9 cellular contexts compared by ENCODE assay signal in genomic region chr19:10820173-10820572, GRCh38. TPM values are rescaled to one million over a fixed set of nuclear protein-coding genes. Genes with fewer than 3 reads are reported as not detected.
DNase-seq lines count a peak whose midpoint lies in the region; ATAC-seq and TF ChIP-seq lines count a peak whose summit lies in the region.
"Had no signal": no experiment of that assay in that cellular context is flagged by ENCODE, and none has a peak within 500 bp of the region (broad histone marks: within the 10 kb centered on the region; RNA-seq: fewer than 3 reads in every experiment).

No MANE protein-coding gene starts in this region.

- no peak overlapping the region for H3K4ac ChIP-seq in mesenchymal stem cell (ENCODE audit: low read depth in 1 of 2, low read length in 2 of 2)

- no peaks in the 10 kb centered on the region for H3K4me1 ChIP-seq in CD4-positive, alpha-beta memory T cell (ENCODE audit: insufficient read depth, low read length)
- H3K4me1 ChIP-seq in mesenchymal stem cell (ENCODE audit: control insufficient read depth, insufficient read depth, low read depth, low read length) (peaks cover 15% of the 10 kb centered on the region), Karpas-422 (ENCODE audit: low read length) (no peaks in the 10 kb centered on the region), sigmoid colon (peaks cover 0 to 22% (median 13%) of the 10 kb centered on the region in 4 donors), tibial nerve (peaks cover 0 to 31% (median 0%) of the 10 kb centered on the region in 4 donors)

- H3K18ac ChIP-seq in mesenchymal stem cell (ENCODE audit: low read depth in 1 of 2, low read length in 2 of 2) = no peak overlapping the region

- H3K9ac ChIP-seq in mesenchymal stem cell (ENCODE audit: low read length) (peak overlapping the region; percentile 38), Karpas-422 (ENCODE audit: low read length) (no peak overlapping the region)

- no peaks in the 10 kb centered on the region for H3K27me3 Mint-ChIP-seq in CD4-positive, alpha-beta memory T cell
- no peaks in the 10 kb centered on the region for H3K27me3 Mint-ChIP-seq in activated naive CD8-positive, alpha-beta T cell treated with anti-CD3 and anti-CD28 coated beads, Interleukin-2, amount 50 U/mL, for 24 hours

- WGBS in mesenchymal stem cell = 92% methylated on average over 7 of the region's 7 CpGs
- WGBS in sigmoid colon, 2 donors = 92 to 94% methylated on average over 7 of the region's 7 CpGs
- 82 to 83% methylated on average over 7 of the region's 7 CpGs for WGBS in tibial nerve, 2 donors

- POLR2A ChIA-PET in CD4-positive, alpha-beta memory T cell (lab: Charles Lee; ENCODE audit: partially characterized antibody) = interaction anchor here (1.5 kb wide), 1 partner anchor 16 kb away, joined by 6 read pairs; the partner anchor contains the start of gene TMED1

- H2AFZ ChIP-seq in mesenchymal stem cell (ENCODE audit: low read depth, low read length) (no peak overlapping the region), Karpas-422 (ENCODE audit: low read length) (no peak overlapping the region)

- CTCF ChIA-PET in CD4-positive, alpha-beta memory T cell (lab: Charles Lee; ENCODE audit: partially characterized antibody) = interaction anchor here (1.1 to 4.5 kb wide), 4 partner anchors 16 to 103 kb away, joined by 5 to 29 read pairs (median 8); partner anchors contain the start of genes DNM2 and TMED1

- H2BK12ac ChIP-seq in mesenchymal stem cell (ENCODE audit: low read length in 2 of 2) = no peak overlapping the region

- no peak overlapping the region for H2BK15ac ChIP-seq in mesenchymal stem cell (ENCODE audit: low read depth, poor library complexity, severe bottlenecking)

- H3K27ac ChIP-seq in CD4-positive, alpha-beta memory T cell (ENCODE audit: low read depth, low read length) = no peak overlapping the region
- H3K27ac ChIP-seq in mesenchymal stem cell (ENCODE audit: low read length, poor library complexity, severe bottlenecking) (no peak overlapping the region), Karpas-422 (ENCODE audit: low read length) (no peak overlapping the region), sigmoid colon (no peak overlapping the region), tibial nerve (no peak overlapping the region)

- no peak overlapping the region for H2BK5ac ChIP-seq in mesenchymal stem cell (ENCODE audit: low read depth, low read length, poor library complexity, severe bottlenecking)

- H3K9me2 ChIP-seq in Karpas-422 (replicated peaks; ENCODE audit: insufficient read depth, low read length) = no peaks in the 10 kb centered on the region

- H4K8ac ChIP-seq in mesenchymal stem cell (ENCODE audit: low read length) = no peak overlapping the region

- H4K20me1 ChIP-seq in Karpas-422 (ENCODE audit: insufficient read depth, low read depth, low read length) = no peaks in the 10 kb centered on the region

- no peak overlapping the region for H3K14ac ChIP-seq in mesenchymal stem cell (ENCODE audit: low read length in 2 of 2)

- DNase-seq in CD4-positive, alpha-beta memory T cell = no peak
- DNase-seq in HFF-Myc (ENCODE audit: extremely low read depth, low read depth) (no peak), mesenchymal stem cell (no peak), superior temporal gyrus (ENCODE audit: extremely low spot score) (no peak), Karpas-422 (no peak), sigmoid colon (no peak), tibial nerve (ENCODE audit: low spot score in 2 of 2) (no peak)
- no peak for DNase-seq in activated naive CD8-positive, alpha-beta T cell treated with anti-CD3 and anti-CD28 coated beads, Interleukin-2, amount 50 U/mL, for 24 hours
- DNase-seq: GF-D8 had no signal

- no peak overlapping the region for H3K4me3 Mint-ChIP-seq in CD4-positive, alpha-beta memory T cell
- H3K4me3 Mint-ChIP-seq in activated naive CD8-positive, alpha-beta T cell treated with anti-CD3 and anti-CD28 coated beads, Interleukin-2, amount 50 U/mL, for 24 hours = no peak overlapping the region

- peaks cover 0 to 3% (median 3%) of the 10 kb centered on the region in 4 donors for H3K4me1 Mint-ChIP-seq in CD4-positive, alpha-beta memory T cell
- H3K4me1 Mint-ChIP-seq in activated naive CD8-positive, alpha-beta T cell treated with anti-CD3 and anti-CD28 coated beads, Interleukin-2, amount 50 U/mL, for 24 hours = peaks cover 6% of the 10 kb centered on the region

- intact Hi-C loops in CD4-positive, alpha-beta memory T cell (cut with micrococcal nuclease) = no loop called here
- intact Hi-C loops in sigmoid colon (cut with DNase I) = no loop called here

- H2BK120ac ChIP-seq in mesenchymal stem cell (ENCODE audit: low read depth, low read length) = no peak overlapping the region

- H3K79me1 ChIP-seq in mesenchymal stem cell (replicated peaks; ENCODE audit: low read length, poor library complexity, severe bottlenecking) = peaks cover 27% of the 10 kb centered on the region

- H3K4me2 ChIP-seq in mesenchymal stem cell (ENCODE audit: low read length, poor library complexity, severe bottlenecking) (no peak overlapping the region), Karpas-422 (ENCODE audit: low read depth, low read length, poor library complexity, severe bottlenecking) (no peak overlapping the region)

- H4K91ac ChIP-seq in mesenchymal stem cell (ENCODE audit: low read length) = peak overlapping the region; percentile 14

- H3K9me3 ChIP-seq in CD4-positive, alpha-beta memory T cell (ENCODE audit: control insufficient read depth in 1 of 2, low read length in 2 of 2) = no peaks in the 10 kb centered on the region
- H3K9me3 ChIP-seq in mesenchymal stem cell (ENCODE audit: control insufficient read depth, low read length) (no peaks in the 10 kb centered on the region), Karpas-422 (ENCODE audit: low read length) (no peaks in the 10 kb centered on the region), sigmoid colon (no peaks in the 10 kb centered on the region), tibial nerve (no peaks in the 10 kb centered on the region)

- H3K27ac Mint-ChIP-seq in CD4-positive, alpha-beta memory T cell = peak overlapping the region; percentile 29 to 97 (median 78)
- H3K27ac Mint-ChIP-seq in activated naive CD8-positive, alpha-beta T cell treated with anti-CD3 and anti-CD28 coated beads, Interleukin-2, amount 50 U/mL, for 24 hours = peak overlapping the region; percentile 14

- no peaks in the 10 kb centered on the region for H3K79me2 ChIP-seq in Karpas-422 (ENCODE audit: low read length)

- TF ChIP-seq EP300 in sigmoid colon (IDR thresholded peaks at IDR 0.05) = no peak
- TF ChIP-seq EP300 in tibial nerve (IDR thresholded peaks at IDR 0.05) = no peak

- TF ChIP-seq POLR2A in sigmoid colon (IDR thresholded peaks at IDR 0.05) (no peak), tibial nerve (IDR thresholded peaks at IDR 0.05) (no peak)

- H3K9me3 Mint-ChIP-seq in CD4-positive, alpha-beta memory T cell = no peaks in the 10 kb centered on the region
- no peaks in the 10 kb centered on the region for H3K9me3 Mint-ChIP-seq in activated naive CD8-positive, alpha-beta T cell treated with anti-CD3 and anti-CD28 coated beads, Interleukin-2, amount 50 U/mL, for 24 hours

- H2AK5ac ChIP-seq in mesenchymal stem cell (ENCODE audit: low read length, severe bottlenecking) = no peak overlapping the region

- H3K36me3 ChIP-seq in CD4-positive, alpha-beta memory T cell (ENCODE audit: insufficient read depth, low read length) = peaks cover 47% of the 10 kb centered on the region
- H3K36me3 ChIP-seq in mesenchymal stem cell (ENCODE audit: control insufficient read depth in 1 of 2, insufficient read depth in 2 of 2, low read depth in 1 of 2, low read length in 2 of 2) (peaks cover 48 to 90% of the 10 kb centered on the region in 2 experiments), Karpas-422 (ENCODE audit: insufficient read depth, low read length) (peaks cover 4% of the 10 kb centered on the region; the same call in 1 of the 2 replicates), sigmoid colon (peaks cover 30 to 69% (median 39%) of the 10 kb centered on the region in 4 donors), tibial nerve (peaks cover 0 to 96% (median 20%) of the 10 kb centered on the region in 3 donors)

- ATAC-seq in activated naive CD8-positive, alpha-beta T cell treated with anti-CD3 and anti-CD28 coated beads, Interleukin-2, amount 50 U/mL, for 24 hours = no peak

- H3K4me3 ChIP-seq in CD4-positive, alpha-beta memory T cell (ENCODE audit: low read length in 2 of 2) = no peak overlapping the region
- H3K4me3 ChIP-seq in HFF-Myc (replicated peaks; ENCODE audit: low read depth, low read length) (no peak overlapping the region), mesenchymal stem cell (ENCODE audit: insufficient read depth in 1 of 2, low read depth in 1 of 2, low read length in 2 of 2) (no peak overlapping the region), Karpas-422 (ENCODE audit: low read length) (no peak overlapping the region), sigmoid colon (no peak overlapping the region), tibial nerve (no peak overlapping the region)

- H3K23ac ChIP-seq in mesenchymal stem cell (ENCODE audit: low read length in 2 of 2) = no peak overlapping the region

- TF ChIP-seq CTCF in HFF-Myc (IDR thresholded peaks at IDR 0.05; ENCODE audit: low read depth, low read length, missing control alignments) (peak; percentile 29), sigmoid colon (IDR thresholded peaks at IDR 0.05) (no peak), tibial nerve (IDR thresholded peaks at IDR 0.05) (no peak)

- H3K27me3 ChIP-seq in CD4-positive, alpha-beta memory T cell (ENCODE audit: insufficient read depth, low read length) = no peaks in the 10 kb centered on the region
- no peaks in the 10 kb centered on the region for H3K27me3 ChIP-seq in mesenchymal stem cell (ENCODE audit: control insufficient read depth in 1 of 2, insufficient read depth in 1 of 2, low read length in 2 of 2)
- H3K27me3 ChIP-seq in Karpas-422 (ENCODE audit: low read length) = no peaks in the 10 kb centered on the region
- no peaks in the 10 kb centered on the region for H3K27me3 ChIP-seq in sigmoid colon
- no peaks in the 10 kb centered on the region for H3K27me3 ChIP-seq in tibial nerve

- peaks cover 29 to 45% of the 10 kb centered on the region in 2 donors for H3K36me3 Mint-ChIP-seq in CD4-positive, alpha-beta memory T cell
- peaks cover 24% of the 10 kb centered on the region for H3K36me3 Mint-ChIP-seq in activated naive CD8-positive, alpha-beta T cell treated with anti-CD3 and anti-CD28 coated beads, Interleukin-2, amount 50 U/mL, for 24 hours (ENCODE audit: low read depth)

RNA-seq across cellular contexts. Expression of gene TMED1, which starts 15.8 kb away (rescaled TPM):
- total RNA-seq in CD4-positive, alpha-beta memory T cell = 10 to 100 TPM in 1 of 2 experiments, 1 to 10 TPM in 1; 9.0 to 10.9 TPM
- polyA plus RNA-seq in CD4-positive, alpha-beta memory T cell = 10 to 100 TPM; 24.7 to 24.9 TPM
- 28.5 TPM for polyA plus RNA-seq in mesenchymal stem cell (2013, experiment 1 of 2)
- polyA plus RNA-seq in mesenchymal stem cell (2013, experiment 2 of 2) = 29.7 TPM
- 10.2 and 24.4 TPM in 2 replicates for total RNA-seq in Karpas-422 (2014; rRNA removed; shearing (Covaris generic); ENCODE audit: low replicate concordance)
- total RNA-seq in sigmoid colon = 10 to 100 TPM; 14.1 to 35.3 (median 28.9) TPM
- polyA plus RNA-seq in sigmoid colon = 10 to 100 TPM; 10.8 to 21.8 (median 15.3) TPM
- total RNA-seq in tibial nerve = 10 to 100 TPM; 18.0 to 33.7 (median 29.7) TPM

RNA-seq across cellular contexts. Expression of gene C19orf38, which starts 28.0 kb away (rescaled TPM):
- under 1 TPM; 0.36 to 0.49 TPM for total RNA-seq in CD4-positive, alpha-beta memory T cell
- polyA plus RNA-seq in CD4-positive, alpha-beta memory T cell = under 1 TPM in 1 of 2 donors, not detected in 1; 0.21 TPM
- polyA plus RNA-seq in mesenchymal stem cell (2013, experiment 1 of 2) = not detected
- not detected for polyA plus RNA-seq in mesenchymal stem cell (2013, experiment 2 of 2)
- total RNA-seq in Karpas-422 (2014; rRNA removed; shearing (Covaris generic); ENCODE audit: low replicate concordance) = 6.1 and 12.9 TPM in 2 replicates
- total RNA-seq in sigmoid colon (1 to 10 TPM in 2 of 4 donors, under 1 TPM in 1, not detected in 1; 0.99 to 2.1 (median 2.0) TPM), tibial nerve (1 to 10 TPM in 2 of 4 donors, under 1 TPM in 2; 0.42 to 4.5 (median 2.4) TPM)
- 1 to 10 TPM in 2 of 3 donors, under 1 TPM in 1; 0.92 to 3.3 (median 1.2) TPM for polyA plus RNA-seq in sigmoid colon

RNA-seq across cellular contexts. Expression of gene CARM1, which starts 51.2 kb away (rescaled TPM):
- total RNA-seq in CD4-positive, alpha-beta memory T cell = 10 to 100 TPM; 25.2 to 26.5 TPM
- 1 to 10 TPM in 1 of 2 donors, under 1 TPM in 1; 0.71 to 1.8 TPM for polyA plus RNA-seq in CD4-positive, alpha-beta memory T cell
- 83.5 TPM for polyA plus RNA-seq in mesenchymal stem cell (2013, experiment 1 of 2)
- polyA plus RNA-seq in mesenchymal stem cell (2013, experiment 2 of 2) = 82.1 TPM
- total RNA-seq in Karpas-422 (2014; rRNA removed; shearing (Covaris generic); ENCODE audit: low replicate concordance) = 32.7 and 38.2 TPM in 2 replicates
- total RNA-seq in sigmoid colon (10 to 100 TPM; 18.1 to 24.9 (median 20.8) TPM), tibial nerve (10 to 100 TPM; 13.5 to 22.8 (median 14.0) TPM)
- 10 to 100 TPM; 21.6 to 51.8 (median 29.4) TPM for polyA plus RNA-seq in sigmoid colon
